Comparison of ENCODE assay signal across 21 cellular contexts in the genomic region with DNA sequence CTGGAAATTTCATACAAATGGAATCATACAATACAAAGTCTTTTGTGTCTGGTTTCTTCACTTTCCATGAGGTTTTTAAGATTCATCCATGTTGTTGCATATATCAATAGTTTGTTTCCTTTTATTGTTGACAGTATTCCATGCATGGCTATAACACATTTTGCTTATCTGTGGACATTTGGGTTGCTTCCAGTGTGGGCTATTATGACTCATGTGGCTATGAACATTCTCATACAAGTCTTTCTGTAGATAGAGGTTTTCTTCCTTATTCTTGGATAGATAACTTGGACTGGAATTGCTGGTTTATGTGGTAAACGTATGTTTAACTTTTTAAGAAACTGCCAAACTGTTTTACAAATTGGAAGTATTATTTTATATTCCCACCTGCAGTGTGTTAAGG. TPM values are rescaled to one million over a fixed set of nuclear protein-coding genes. Genes with fewer than 3 reads are reported as not detected.
DNase-seq lines count a peak whose midpoint lies in the region; ATAC-seq, FAIRE-seq and TF ChIP-seq lines count a peak whose summit lies in the region.
"Had no signal": no experiment of that assay in that cellular context is flagged by ENCODE, and none has a peak within 500 bp of the region (broad histone marks: within the 10 kb centered on the region; RNA-seq: fewer than 3 reads in every experiment).

No MANE protein-coding gene starts in this region.

- H3K36me3 ChIP-seq in fibroblast of lung (ENCODE audit: control insufficient read depth, insufficient read depth, low read length) (no peaks in the 10 kb centered on the region), testis (ENCODE audit: low read depth, missing control alignments) (no peaks in the 10 kb centered on the region)
- H3K36me3 ChIP-seq: BE2C had no signal

- no peak overlapping the region for H3K9ac ChIP-seq in fibroblast of lung (ENCODE audit: insufficient read depth, low read length)

- 81 to 94% methylated on average over 1 of the region's 1 CpG for WGBS in testis, 2 donors

- ATAC-seq in HG03565 (IDR thresholded peaks at IDR 0.05; ENCODE audit: unreplicated experiment), result no peak

- H3K9me3 ChIP-seq in fibroblast of lung (ENCODE audit: control insufficient read depth, insufficient read depth, low read depth, low read length) (no peaks in the 10 kb centered on the region), testis (no peaks in the 10 kb centered on the region)
- H3K9me3 ChIP-seq: BE2C, Caco-2 had no signal

- H2AFZ ChIP-seq in fibroblast of lung (ENCODE audit: low read length), result no peak overlapping the region

- no peaks in the 10 kb centered on the region for H4K20me1 ChIP-seq in fibroblast of lung (ENCODE audit: control insufficient read depth, extremely low read depth, insufficient read depth, low read length)

- H3K4me1 ChIP-seq in fibroblast of lung (ENCODE audit: control insufficient read depth, extremely low read depth, insufficient read depth, low read length) (no peaks in the 10 kb centered on the region), testis (peaks cover 17% of the 10 kb centered on the region)
- H3K4me1 ChIP-seq: BE2C, Caco-2 had no signal

- intact Hi-C loops in testis (cut with DNase I; ENCODE audit: low total_unique reads), result no loop called here

- no peaks in the 10 kb centered on the region for H3K79me2 ChIP-seq in fibroblast of lung (ENCODE audit: control insufficient read depth, insufficient read depth, low read length)

- H3K4me2 ChIP-seq in fibroblast of lung (ENCODE audit: extremely low read depth, insufficient read depth, low read length), result no peak overlapping the region

- in situ Hi-C loops in astrocyte of the cerebellum (cut with HindIII; ENCODE audit: low sequenced_read_pairs), result no loop called here

- DNase-seq in Daoy (ENCODE audit: low read depth) (peak; percentile 45), astrocyte of the cerebellum (ENCODE audit: low read depth) (peak; percentile 34), fibroblast of lung (ENCODE audit: low read depth in 2 of 2) (peak; percentile 34 to 58), non-pigmented ciliary epithelial cell (ENCODE audit: low read depth) (peak; percentile 13), urothelium cell line (ENCODE audit: low spot score) (no peak), testis (no peak), HCEC 1CT (no peak)
- DNase-seq: BE2C; Caco-2; CD4-positive, CD25-positive, alpha-beta regulatory T cell; GF-D8; H9; NCI-H1105; NCI-H2081; NCI-H2171 treated with DMSO at 0.1 percent for 48 hours; NCI-H748 treated with DMSO at 0.1 percent for 48 hours; NK-92 treated with Interleukin-12 subunit alpha and Interleukin-12 subunit beta, amount 100 ng/mL, for 24 hours had no signal

- no peak overlapping the region for H3K4me3 ChIP-seq in astrocyte of the cerebellum (ENCODE audit: low read depth, low read length)
- H3K4me3 ChIP-seq in fibroblast of lung (replicated peaks in 1 of 4; ENCODE audit: control extremely low read depth in 1 of 4, insufficient read depth in 1 of 4, low read depth in 3 of 4, low read length in 4 of 4), result no peak overlapping the region
- no peak overlapping the region for H3K4me3 ChIP-seq in testis

- no peaks in the 10 kb centered on the region for H3K27me3 ChIP-seq in fibroblast of lung (ENCODE audit: control insufficient read depth, insufficient read depth, low read length)
- no peaks in the 10 kb centered on the region for H3K27me3 ChIP-seq in testis
- H3K27me3 ChIP-seq: BE2C had no signal

- no peak for FAIRE-seq in urothelium cell line (lab: Jason Lieb, UNC)
- FAIRE-seq: RCC 7860 had no signal

- H3K27ac ChIP-seq in fibroblast of lung (ENCODE audit: insufficient read depth, low read length) (no peak overlapping the region), testis (no peak overlapping the region)

- TF ChIP-seq POLR2A in testis (IDR thresholded peaks at IDR 0.05), result no peak

- TF ChIP-seq CTCF in astrocyte of the cerebellum (IDR thresholded peaks at IDR 0.05; ENCODE audit: low read depth, low read length, missing control alignments) (no peak), fibroblast of lung (conservative IDR thresholded peaks at IDR 0.05 in 1 of 2, IDR thresholded peaks at IDR 0.05 in 1 of 2; ENCODE audit: low read depth in 1 of 2, low read length in 2 of 2) (no peak), testis (IDR thresholded peaks at IDR 0.05) (no peak)

RNA-seq across cellular contexts. Expression of a gene that starts 30.0 kb away (rescaled TPM):
- 0.11 and 4.7 TPM in 2 replicates for total RNA-seq in Daoy (2014; rRNA removed; shearing (Covaris generic))
- total RNA-seq in fibroblast of lung (0.77 and 0.83 TPM in 2 replicates), testis (1 to 10 TPM; 4.2 to 6.3 TPM)
- polyA plus RNA-seq in fibroblast of lung (0.24 and 0.28 TPM in 2 replicates), testis (ENCODE audit: insufficient read depth, low read depth, low replicate concordance) (12.0 TPM)
- 0.29 and 0.35 TPM in 2 replicates for polyA plus RNA-seq in fibroblast of lung (2012)
- 0.26 and 1.5 TPM in 2 replicates for polyA minus RNA-seq in fibroblast of lung (ENCODE audit: low replicate concordance)
- total RNA-seq: Caco-2; CD4-positive, CD25-positive, alpha-beta regulatory T cell; NCI-H460 had no signal
- polyA plus RNA-seq: CD4-positive, CD25-positive, alpha-beta regulatory T cell had no signal

RNA-seq across cellular contexts. Expression of a gene that starts 36.9 kb away (rescaled TPM):
- 2.1 and 5.2 TPM in 2 replicates for total RNA-seq in Daoy (2014; rRNA removed; shearing (Covaris generic))
- 25.9 and 41.5 TPM in 2 replicates for total RNA-seq in fibroblast of lung
- 13.0 and 48.2 TPM in 2 replicates for polyA plus RNA-seq in fibroblast of lung
- polyA plus RNA-seq in fibroblast of lung (2012), result 9.8 and 49.7 TPM in 2 replicates
- polyA minus RNA-seq in fibroblast of lung (ENCODE audit: low replicate concordance), result 22.9 and 129 TPM in 2 replicates
- total RNA-seq in testis, result 10 to 100 TPM; 64.5 to 66.1 TPM
- 37.4 TPM for polyA plus RNA-seq in testis (ENCODE audit: insufficient read depth, low read depth, low replicate concordance)
- total RNA-seq: A172; Caco-2; CD4-positive, CD25-positive, alpha-beta regulatory T cell; NCI-H460 had no signal
- polyA plus RNA-seq: CD4-positive, CD25-positive, alpha-beta regulatory T cell had no signal

Comparison
In these comparisons a context has a peak if more than half of its experiments do, and no peak if none do; other contexts are left out.
1. DNase-seq: peak in Daoy (single experiment), astrocyte of the cerebellum (single experiment), fibroblast of lung (2 of 2) and non-pigmented ciliary epithelial cell (single experiment); none in urothelium cell line (single experiment), testis (single experiment) and HCEC 1CT (single experiment).